ENCODE assay signal across 19 cellular contexts in genomic region chr19:5355076-5355475, GRCh38. TPM values are rescaled to one million over a fixed set of nuclear protein-coding genes. Genes with fewer than 3 reads are reported as not detected.
DNase-seq lines count a peak whose midpoint lies in the region; ATAC-seq and TF ChIP-seq lines count a peak whose summit lies in the region.
"Had no signal": no experiment of that assay in that cellular context is flagged by ENCODE, and none has a peak within 500 bp of the region (broad histone marks: within the 10 kb centered on the region; RNA-seq: fewer than 3 reads in every experiment).

No MANE protein-coding gene starts in this region.

- no peaks in the 10 kb centered on the region for H3K79me1 ChIP-seq in neuronal stem cell (ENCODE audit: low read depth, low read length)

- H3K27ac Mint-ChIP-seq in WTC11 (no peak overlapping the region), HFFc6 (no peak overlapping the region)
- H3K27ac Mint-ChIP-seq: IgD-negative memory B cell had no signal

- H3K9me3 ChIP-seq in GM23248 (ENCODE audit: low read depth) (no peaks in the 10 kb centered on the region), neuronal stem cell (replicated peaks in 1 of 2; ENCODE audit: control insufficient read depth in 2 of 2, insufficient read depth in 1 of 2, low read depth in 1 of 2, low read length in 2 of 2) (no peaks in the 10 kb centered on the region)
- H3K9me3 ChIP-seq: MG63 had no signal

- no peaks in the 10 kb centered on the region for H3K9me2 ChIP-seq in GM23248 (ENCODE audit: insufficient read depth)

- no peak overlapping the region for H3K27ac ChIP-seq in GM23248
- no peak overlapping the region for H3K27ac ChIP-seq in neuronal stem cell (replicated peaks; ENCODE audit: low read length)
- H3K27ac ChIP-seq: C4-2B, HL-60, SK-N-MC had no signal

- no peak overlapping the region for H2BK120ac ChIP-seq in neuronal stem cell (ENCODE audit: low read depth, low read length)

- no peak overlapping the region for H3K14ac ChIP-seq in neuronal stem cell (ENCODE audit: low read length)

- H3F3A ChIP-seq in GM23248 (ENCODE audit: insufficient read depth): no peaks in the 10 kb centered on the region

- no peaks in the 10 kb centered on the region for H4K20me1 ChIP-seq in GM23248 (ENCODE audit: insufficient read depth)

- no peaks in the 10 kb centered on the region for H3K36me3 ChIP-seq in GM23248 (ENCODE audit: low read depth)
- no peaks in the 10 kb centered on the region for H3K36me3 ChIP-seq in neuronal stem cell (replicated peaks in 1 of 2; ENCODE audit: control insufficient read depth in 2 of 2, insufficient read depth in 2 of 2, low read length in 2 of 2)
- H3K36me3 ChIP-seq: MG63 had no signal

- peak overlapping the region; percentile 10 for H2BK5ac ChIP-seq in neuronal stem cell (ENCODE audit: low read length)

- H3K4me3 ChIP-seq in GM23248 (no peak overlapping the region), neuronal stem cell (ENCODE audit: low read length in 2 of 2) (no peak overlapping the region)
- H3K4me3 ChIP-seq: MG63, SK-N-MC had no signal

- H3K36me3 Mint-ChIP-seq in WTC11: no peaks in the 10 kb centered on the region
- H3K36me3 Mint-ChIP-seq in HFFc6 (ENCODE audit: low read depth): no peaks in the 10 kb centered on the region

- no peak overlapping the region for H4K8ac ChIP-seq in neuronal stem cell (ENCODE audit: low read depth, low read length)

- POLR2A ChIA-PET in WTC11 (lab: Charles Lee): no interaction called here

- H2BK12ac ChIP-seq in neuronal stem cell (ENCODE audit: low read length): no peak overlapping the region

- WGBS in GM23248 (ENCODE audit: low coverage in 1 of 2, low lambda C conversion rate in 2 of 2, missing lambda C conversion rate in 2 of 2), 2 experiments: 33 to 40% methylated on average over 9 of the region's 9 CpGs
- no CpG with 5 or more reads among the region's 9 CpGs for WGBS in neuronal stem cell (ENCODE audit: extremely low coverage in 2 of 2, insufficient read length in 2 of 2, insufficient replicate concordance in 1 of 2), 2 donors

- H3K9me3 Mint-ChIP-seq in WTC11: no peaks in the 10 kb centered on the region
- H3K9me3 Mint-ChIP-seq in HFFc6: no peaks in the 10 kb centered on the region

- peak overlapping the region; percentile 32 for H2BK15ac ChIP-seq in neuronal stem cell (ENCODE audit: low read length)

- CTCF ChIA-PET in WTC11 (lab: Charles Lee): no interaction called here

- H3K4me1 Mint-ChIP-seq in WTC11: peaks cover 16% of the 10 kb centered on the region
- H3K4me1 Mint-ChIP-seq in HFFc6 (ENCODE audit: low read depth): no peaks in the 10 kb centered on the region

- ATAC-seq in WTC11 (no peak), HG02571 (IDR thresholded peaks at IDR 0.05; ENCODE audit: unreplicated experiment) (no peak)

- peaks cover 35% of the 10 kb centered on the region for H3K27me3 Mint-ChIP-seq in WTC11 (ENCODE audit: low read depth)
- H3K27me3 Mint-ChIP-seq in HFFc6 (ENCODE audit: insufficient read depth): peaks cover 19% of the 10 kb centered on the region

- no peaks in the 10 kb centered on the region for H3K4me1 ChIP-seq in GM23248 (ENCODE audit: insufficient read depth)
- H3K4me1 ChIP-seq in neuronal stem cell (ENCODE audit: control insufficient read depth in 2 of 2, insufficient read depth in 1 of 2, low read depth in 1 of 2, low read length in 2 of 2): peaks cover 3 to 4% of the 10 kb centered on the region in 2 donors

- H3K4me2 ChIP-seq in GM23248 (ENCODE audit: unreplicated experiment): no peak overlapping the region
- H3K4me2 ChIP-seq in neuronal stem cell (ENCODE audit: insufficient read depth, low read length, poor library complexity, severe bottlenecking): no peak overlapping the region

- in situ Hi-C loops in GM23248 (cut with MboI): no loop called here

- H2AK5ac ChIP-seq in neuronal stem cell (ENCODE audit: low read depth, low read length): peak overlapping the region; percentile 50

- H3K27me3 ChIP-seq in GM23248 (replicated peaks; ENCODE audit: insufficient read depth): peaks cover 22% of the 10 kb centered on the region; the same call in 1 of the 2 replicates
- no peaks in the 10 kb centered on the region for H3K27me3 ChIP-seq in neuronal stem cell (ENCODE audit: control insufficient read depth in 3 of 3, insufficient read depth in 3 of 3, low read depth in 1 of 3, low read length in 3 of 3)

- H3K23ac ChIP-seq in neuronal stem cell (ENCODE audit: low read depth, low read length, poor library complexity): no peak overlapping the region

- no peak overlapping the region for H3K9ac ChIP-seq in GM23248
- H3K9ac ChIP-seq in neuronal stem cell (ENCODE audit: low read depth, low read length, poor library complexity): no peak overlapping the region

- no peak overlapping the region for H2AFZ ChIP-seq in GM23248
- no peak overlapping the region for H2AFZ ChIP-seq in neuronal stem cell (ENCODE audit: low read length)

- no peak overlapping the region for H4K91ac ChIP-seq in neuronal stem cell (ENCODE audit: low read depth, low read length, poor library complexity)

- H3K4me3 Mint-ChIP-seq in WTC11: no peak overlapping the region
- H3K4me3 Mint-ChIP-seq in HFFc6: no peak overlapping the region
- H3K4me3 Mint-ChIP-seq: IgD-negative memory B cell had no signal

- H3K18ac ChIP-seq in neuronal stem cell (ENCODE audit: low read length): peak overlapping the region; percentile 12

- H3K79me2 ChIP-seq in GM23248 (ENCODE audit: insufficient read depth): no peaks in the 10 kb centered on the region

- no peak overlapping the region for H3K4ac ChIP-seq in neuronal stem cell (ENCODE audit: low read length)

- TF ChIP-seq CTCF in WTC11 (IDR thresholded peaks at IDR 0.05) (0 out of 2 replicates have a peak, but pooled peaks have one; percentile 1), HFFc6 (IDR thresholded peaks at IDR 0.05) (no peak)

- peak; percentile 45 for DNase-seq in AG20443 (ENCODE audit: low spot score)
- DNase-seq in GM23248: peak; percentile 15
- no peak for DNase-seq in WTC11 (ENCODE audit: low spot score)
- no peak for DNase-seq in neuronal stem cell (ENCODE audit: low spot score)
- DNase-seq in HFFc6: no peak
- no peak for DNase-seq in hypothalamus (lab: John Stamatoyannopoulos, UW)
- DNase-seq: Kasumi-1; MG63; NCI-H1092; NCI-H1436 treated with DMSO at 0.1 percent for 48 hours; NCI-H2029 treated with DMSO at 0.1 percent for 48 hours; NCI-H2171 treated with DMSO at 0.1 percent for 48 hours; NK-92 treated with Interleukin-12 subunit alpha and Interleukin-12 subunit beta, amount 100 ng/mL, for 24 hours; SHP77 had no signal

TF ChIP-seq in WTC11, 78 proteins besides CTCF, POLR2A, EP300 and RAD21 (continues in another document):
- TF ChIP-seq JAZF1 (CRISPR knock-in tag; IDR thresholded peaks at IDR 0.05) (no peak), AR (CRISPR knock-in tag; IDR thresholded peaks at IDR 0.05) (no peak), SP1 (CRISPR knock-in tag; conservative IDR thresholded peaks at IDR 0.05) (no peak), USF2 (CRISPR knock-in tag; IDR thresholded peaks at IDR 0.05) (no peak), EMX1 (CRISPR knock-in tag; IDR thresholded peaks at IDR 0.05) (no peak)

RNA-seq across cellular contexts. Expression of gene PTPRS, which starts 14.5 kb away (rescaled TPM):
- 196 and 215 TPM in 2 replicates for total RNA-seq in GM23248 (2014; rRNA removed; shearing (Covaris generic))
- 20.2 and 21.7 TPM in 2 replicates for polyA plus RNA-seq in GM23248 (2016; fragmentation: Nextera tagmentation; extraction: Ambion mirVana)
- total RNA-seq in WTC11 (2021): 201 to 253 TPM (median 244 TPM) in 3 replicates
- 162 TPM for polyA plus RNA-seq in neuronal stem cell (2013, experiment 1 of 2)
- polyA plus RNA-seq in neuronal stem cell (2013, experiment 2 of 2): 172 TPM
- total RNA-seq in HFFc6 (2021; fragmentation: NEBNext Ultra II Directional; extraction: Animal tissue kit (Norgen Biotek cat#: 25700)): 100 to 1,000 TPM in 2 of 6 experiments, 10 to 100 TPM in 4; 78.4 to 102 (median 96.8) TPM

Comparison
In these comparisons a context has a peak if more than half of its experiments do, and no peak if none do; other contexts are left out.
1. DNase-seq: peak in AG20443 (single experiment) and GM23248 (single experiment); none in WTC11 (single experiment), neuronal stem cell (single experiment), HFFc6 (single experiment) and hypothalamus (0 of 51).